ENCODE assay signal across 16 cellular contexts in the genomic region with DNA sequence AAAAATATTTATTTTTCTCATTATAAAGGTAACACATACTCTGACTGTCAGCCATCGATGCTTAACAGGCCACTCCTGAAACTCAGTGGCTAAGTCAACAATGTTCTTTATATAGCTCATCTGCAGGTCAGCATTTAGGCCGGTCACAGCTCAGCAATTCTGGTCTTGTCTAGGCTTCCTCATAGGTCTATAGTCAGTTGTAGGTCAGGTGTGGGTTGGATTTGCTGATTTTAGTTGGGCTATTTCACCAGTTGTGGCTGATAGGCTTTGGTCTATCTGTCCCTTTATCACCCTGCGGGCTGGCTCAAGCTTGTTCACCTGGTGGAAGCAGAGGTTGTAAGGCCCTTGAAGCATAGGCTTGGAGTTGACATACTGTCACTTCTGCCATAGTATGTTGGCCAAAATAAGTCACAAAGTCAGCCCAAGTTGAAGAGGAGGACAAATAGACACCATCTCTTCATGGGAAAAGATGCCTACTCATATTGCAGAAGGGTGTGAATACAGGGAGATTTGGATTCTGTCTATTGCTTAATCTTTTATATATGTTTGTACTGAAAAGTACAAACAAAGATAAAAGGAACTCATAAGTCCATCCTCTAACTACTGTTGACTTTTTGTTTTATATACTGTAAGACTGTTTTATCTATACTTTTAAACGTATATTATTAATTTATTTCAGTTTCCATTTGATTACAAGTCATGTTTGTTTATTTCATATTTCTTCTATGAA.
A peak's percentile ranks its signal among the peaks of the same experiment; 100 is the strongest.
DNase-seq lines count a peak whose midpoint lies in the region; ATAC-seq, FAIRE-seq and TF ChIP-seq lines count a peak whose summit lies in the region.
"Had no signal": no experiment of that assay in that cellular context is flagged by ENCODE, and none has a peak within 500 bp of the region (broad histone marks: within the 10 kb centered on the region; RNA-seq: fewer than 3 reads in every experiment).

No MANE protein-coding gene starts in this region.

- no peak overlapping the region for H3K4me2 ChIP-seq in K562 (ENCODE audit: insufficient read depth, low read length)
- no peak overlapping the region for H3K4me2 ChIP-seq in Karpas-422 (ENCODE audit: low read depth, low read length, poor library complexity, severe bottlenecking)

- peak; percentile 26 for FAIRE-seq in K562 (lab: Jason Lieb, UNC)
- FAIRE-seq: GM12892, pancreas had no signal

- no peak overlapping the region for H3K4me3 ChIP-seq in K562
- no peak overlapping the region for H3K4me3 ChIP-seq in Karpas-422 (ENCODE audit: low read length)
- H3K4me3 ChIP-seq: pancreas, uterus had no signal

- TF ChIP-seq EP300 in K562 (IDR thresholded peaks at IDR 0.05; ENCODE audit: low read length), result no peak

- in situ Hi-C loops in K562 (cut with MboI), result no loop called here

- H3K9me3 ChIP-seq in K562 (replicated peaks; ENCODE audit: control insufficient read depth, insufficient read depth, low read depth, low read length), result no peaks in the 10 kb centered on the region
- no peaks in the 10 kb centered on the region; the same call in 1 of the 2 replicates for H3K9me3 ChIP-seq in Karpas-422 (ENCODE audit: low read length)
- H3K9me3 ChIP-seq: pancreas, uterus had no signal

- DNase-seq in K562 (ENCODE audit: extremely low read depth in 1 of 4, low spot score in 3 of 4), result peak in 1 of 4 experiments; percentile 1
- no peak for DNase-seq in Karpas-422
- no peak for DNase-seq in effector CD8-positive, alpha-beta T cell (lab: John Stamatoyannopoulos, UW)
- DNase-seq in iPS-NIHi7 (ENCODE audit: extremely low spot score), result no peak
- DNase-seq in NCI-H226, result no peak
- DNase-seq: activated CD4-positive, alpha-beta T cell treated with anti-CD3 and anti-CD28 coated beads for 48 hours; brain microvascular endothelial cell; NCI-H2029; pancreas; uterus had no signal

- H3K36me3 ChIP-seq in K562 (ENCODE audit: control insufficient read depth, insufficient read depth, low read length) (no peaks in the 10 kb centered on the region), Karpas-422 (ENCODE audit: insufficient read depth, low read length) (peaks cover 16% of the 10 kb centered on the region)
- H3K36me3 ChIP-seq: brain microvascular endothelial cell, pancreas, uterus had no signal

- ATAC-seq in GM18868 (IDR thresholded peaks at IDR 0.05; ENCODE audit: unreplicated experiment), result peak; percentile 61
- peak; percentile 74 for ATAC-seq in HG03025 (IDR thresholded peaks at IDR 0.05; ENCODE audit: low FRiP score, unreplicated experiment)
- no peak for ATAC-seq in K562
- ATAC-seq: activated T-helper 17 cell treated with anti-CD3 and anti-CD28 coated beads, Interleukin-2, amount 50 U/mL, for 72 hours; stimulated activated memory B cell treated with anti-CD40 and anti-IgM and Interleukin-4, amounts not matched to agents 10 μg/mL and 1 μg/mL and 100 μg/mL, for 72 hours had no signal

- H2AFZ ChIP-seq in K562 (ENCODE audit: low read depth, low read length) (no peak overlapping the region), Karpas-422 (ENCODE audit: low read length) (no peak overlapping the region)

- no peaks in the 10 kb centered on the region for H3K9me2 ChIP-seq in Karpas-422 (replicated peaks; ENCODE audit: insufficient read depth, low read length)

- no peaks in the 10 kb centered on the region for H3K4me1 ChIP-seq in K562 (replicated peaks in 1 of 2; ENCODE audit: control insufficient read depth in 2 of 2, insufficient read depth in 2 of 2, low read length in 2 of 2)
- H3K4me1 ChIP-seq in Karpas-422 (ENCODE audit: low read length), result no peaks in the 10 kb centered on the region; the same call in 1 of the 2 replicates
- H3K4me1 ChIP-seq: pancreas, uterus had no signal

- no peak for TF ChIP-seq POLR2A in K562 (conservative IDR thresholded peaks at IDR 0.05)

- H3K9me1 ChIP-seq in K562 (ENCODE audit: control insufficient read depth, insufficient read depth, low read length), result no peaks in the 10 kb centered on the region

- CTCF ChIA-PET in K562 (lab: Yijun Ruan, JAX; ENCODE audit: low intra/inter-chr PET ratio), result no interaction called here

- TF ChIP-seq CTCF in 22Rv1 (IDR thresholded peaks at IDR 0.05), result no peak
- no peak for TF ChIP-seq CTCF in K562 (IDR thresholded peaks at IDR 0.05 in 2 of 3, conservative IDR thresholded peaks at IDR 0.05 in 1 of 3; ENCODE audit: insufficient read depth in 2 of 3, low read depth in 1 of 3, low read length in 3 of 3)

- BruUV-seq in K562 (replicated peaks; lab: Mats Ljungman, UMichigan), result no TSS peak

- POLR2A ChIA-PET in K562 (lab: Yijun Ruan, JAX), result no interaction called here

- intact Hi-C loops in K562 (cut with micrococcal nuclease), result no loop called here

- H3K27me3 ChIP-seq in K562 (ENCODE audit: control insufficient read depth in 2 of 2, insufficient read depth in 2 of 2, low read length in 2 of 2), result no peaks in the 10 kb centered on the region
- H3K27me3 ChIP-seq in Karpas-422 (ENCODE audit: low read length), result no peaks in the 10 kb centered on the region
- H3K27me3 ChIP-seq: brain microvascular endothelial cell, pancreas, uterus had no signal

- no peaks in the 10 kb centered on the region for H3K79me2 ChIP-seq in K562 (ENCODE audit: control insufficient read depth, insufficient read depth, low read length)
- H3K79me2 ChIP-seq in Karpas-422 (ENCODE audit: low read length), result 0 out of 2 replicates have a peak, but pooled peaks cover 4% of the 10 kb centered on the region

- WGBS in K562 (ENCODE audit: insufficient coverage, low coverage, missing lambda C conversion rate), result 33% methylated on average over 4 of the region's 4 CpGs

- no peak for TF ChIP-seq RAD21 in K562 (CRISPR knock-in tag; conservative IDR thresholded peaks at IDR 0.05 in 1 of 2, IDR thresholded peaks at IDR 0.05 in 1 of 2)

- H3K27ac ChIP-seq in 22Rv1 (peak overlapping the region; percentile 17; the same call in 1 of the 2 replicates), K562 (ENCODE audit: extremely low read depth, low read depth, low read length) (no peak overlapping the region), Karpas-422 (ENCODE audit: low read length) (no peak overlapping the region)
- H3K27ac ChIP-seq: brain microvascular endothelial cell, pancreas, uterus had no signal

- H3K9ac ChIP-seq in K562 (ENCODE audit: insufficient read depth in 1 of 2, low read depth in 2 of 2, low read length in 2 of 2) (no peak overlapping the region), Karpas-422 (ENCODE audit: low read length) (no peak overlapping the region)

- H4K20me1 ChIP-seq in K562 (replicated peaks; ENCODE audit: control insufficient read depth, insufficient read depth, low read length) (no peaks in the 10 kb centered on the region; the same call in 1 of the 2 replicates), Karpas-422 (ENCODE audit: insufficient read depth, low read depth, low read length) (no peaks in the 10 kb centered on the region)

TF ChIP-seq in K562, 482 proteins besides CTCF, POLR2A, EP300 and RAD21:
- TF ChIP-seq CEBPG (CRISPR knock-in tag; IDR thresholded peaks at IDR 0.05), result no peak
- TF ChIP-seq CEBPG (tag; conservative IDR thresholded peaks at IDR 0.05 in 1 of 2, IDR thresholded peaks at IDR 0.05 in 1 of 2), result 0 out of 4 replicates have a peak, but pooled peaks of 1 of the 2 experiments have one; percentile 14
- TF ChIP-seq SREBF2 (CRISPR knock-in tag; IDR thresholded peaks at IDR 0.05), result no peak
- TF ChIP-seq, protein P1, sequence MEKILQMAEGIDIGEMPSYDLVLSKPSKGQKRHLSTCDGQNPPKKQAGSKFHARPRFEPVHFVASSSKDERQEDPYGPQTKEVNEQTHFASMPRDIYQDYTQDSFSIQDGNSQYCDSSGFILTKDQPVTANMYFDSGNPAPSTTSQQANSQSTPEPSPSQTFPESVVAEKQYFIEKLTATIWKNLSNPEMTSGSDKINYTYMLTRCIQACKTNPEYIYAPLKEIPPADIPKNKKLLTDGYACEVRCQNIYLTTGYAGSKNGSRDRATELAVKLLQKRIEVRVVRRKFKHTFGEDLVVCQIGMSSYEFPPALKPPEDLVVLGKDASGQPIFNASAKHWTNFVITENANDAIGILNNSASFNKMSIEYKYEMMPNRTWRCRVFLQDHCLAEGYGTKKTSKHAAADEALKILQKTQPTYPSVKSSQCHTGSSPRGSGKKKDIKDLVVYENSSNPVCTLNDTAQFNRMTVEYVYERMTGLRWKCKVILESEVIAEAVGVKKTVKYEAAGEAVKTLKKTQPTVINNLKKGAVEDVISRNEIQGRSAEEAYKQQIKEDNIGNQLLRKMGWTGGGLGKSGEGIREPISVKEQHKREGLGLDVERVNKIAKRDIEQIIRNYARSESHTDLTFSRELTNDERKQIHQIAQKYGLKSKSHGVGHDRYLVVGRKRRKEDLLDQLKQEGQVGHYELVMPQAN (IDR thresholded peaks at IDR 0.05; ENCODE audit: borderline replicate concordance), result no peak
- TF ChIP-seq ARID1B (IDR thresholded peaks at IDR 0.05), result no peak
